In genomic region chr10:124791378-124792348, GRCh38 we compare ENCODE assay signal across 8 cellular contexts. TPM values are rescaled to one million over a fixed set of nuclear protein-coding genes. Genes with fewer than 3 reads are reported as not detected.
DNase-seq lines count a peak whose midpoint lies in the region; ATAC-seq and TF ChIP-seq lines count a peak whose summit lies in the region.

EEF1AKMT2 (minus strand) TSS chr10:124791887; CDS start chr10:124791833, 54 bp downstream.

- no peaks in the 10 kb centered on the region for H3K27me3 Mint-ChIP-seq in central memory CD8-positive, alpha-beta T cell

- H3K4me3 Mint-ChIP-seq in central memory CD8-positive, alpha-beta T cell: peak within 1 kb of the TSS; percentile 96

- TF ChIP-seq POLR2A in GM18951 (IDR thresholded peaks at IDR 0.05; ENCODE audit: extremely low read depth, insufficient read depth, insufficient read length): peak; percentile 92

- H3K4me1 Mint-ChIP-seq in central memory CD8-positive, alpha-beta T cell: peaks cover 18% of the 10 kb centered on the region

- peaks cover 24% of the 10 kb centered on the region for H3K36me3 Mint-ChIP-seq in central memory CD8-positive, alpha-beta T cell (ENCODE audit: insufficient read depth)

- H3K9me3 Mint-ChIP-seq in central memory CD8-positive, alpha-beta T cell: no peaks in the 10 kb centered on the region

- peak within 1 kb of the TSS; percentile 93 for H3K27ac Mint-ChIP-seq in central memory CD8-positive, alpha-beta T cell (ENCODE audit: low read depth)

- DNase-seq in AG10803 (ENCODE audit: low read depth) (peak; percentile 83), NCI-H226 (peak; percentile 33), kidney epithelial cell (ENCODE audit: low read depth) (no peak)
- DNase-seq in central memory CD8-positive, alpha-beta T cell (ENCODE audit: low spot score in 2 of 2): peak; percentile 71 to 73
- peak; percentile 65 to 78 for DNase-seq in stimulated activated CD4-positive, alpha-beta T cell treated with anti-CD3 and anti-CD28 coated beads, Interleukin-15, amount 100 ng/mL, for 48 hours (ENCODE audit: low read depth in 2 of 2)

- peaks cover 1% of the 10 kb centered on the region for H3K36me3 ChIP-seq in kidney epithelial cell (ENCODE audit: control insufficient read depth, insufficient read depth, low read length)

- ATAC-seq in HG03175 (IDR thresholded peaks at IDR 0.05; ENCODE audit: unreplicated experiment): peak; percentile 87
- ATAC-seq in activated CD4-positive, CD25-positive, alpha-beta regulatory T cell treated with anti-CD3 and anti-CD28 coated beads, Interleukin-2, amount 50 U/mL, for 24 hours: peak; percentile 99
- ATAC-seq in central memory CD8-positive, alpha-beta T cell (replicated peaks; ENCODE audit: extremely low read depth, poor library complexity, severe bottlenecking): peak; percentile 94

- TF ChIP-seq CTCF in AG10803 (conservative IDR thresholded peaks at IDR 0.05; ENCODE audit: low read length) (no peak; the same call in 1 of the 2 replicates), kidney epithelial cell (IDR thresholded peaks at IDR 0.05; ENCODE audit: insufficient read depth, low read length, poor library complexity, severe bottlenecking) (peak; percentile 8)

- H3K4me3 ChIP-seq in AG10803 (ENCODE audit: low read length) (peak within 1 kb of the TSS; percentile 86), kidney epithelial cell (ENCODE audit: low read depth, low read length) (peak within 1 kb of the TSS; percentile 85)

- no peaks in the 10 kb centered on the region for H3K27me3 ChIP-seq in kidney epithelial cell (ENCODE audit: control insufficient read depth, insufficient read depth, low read length)

- in situ Hi-C loops in GM18951 (cut with MboI; ENCODE audit: low sequenced_read_pairs, unreplicated experiment): no loop called here

RNA-seq across cellular contexts. Expression of gene EEF1AKMT2, which starts in this region (rescaled TPM):
- 13.5 and 14.5 TPM in 2 replicates for total RNA-seq in kidney epithelial cell
